7 cellular contexts compared by ENCODE assay signal in the genomic region with DNA sequence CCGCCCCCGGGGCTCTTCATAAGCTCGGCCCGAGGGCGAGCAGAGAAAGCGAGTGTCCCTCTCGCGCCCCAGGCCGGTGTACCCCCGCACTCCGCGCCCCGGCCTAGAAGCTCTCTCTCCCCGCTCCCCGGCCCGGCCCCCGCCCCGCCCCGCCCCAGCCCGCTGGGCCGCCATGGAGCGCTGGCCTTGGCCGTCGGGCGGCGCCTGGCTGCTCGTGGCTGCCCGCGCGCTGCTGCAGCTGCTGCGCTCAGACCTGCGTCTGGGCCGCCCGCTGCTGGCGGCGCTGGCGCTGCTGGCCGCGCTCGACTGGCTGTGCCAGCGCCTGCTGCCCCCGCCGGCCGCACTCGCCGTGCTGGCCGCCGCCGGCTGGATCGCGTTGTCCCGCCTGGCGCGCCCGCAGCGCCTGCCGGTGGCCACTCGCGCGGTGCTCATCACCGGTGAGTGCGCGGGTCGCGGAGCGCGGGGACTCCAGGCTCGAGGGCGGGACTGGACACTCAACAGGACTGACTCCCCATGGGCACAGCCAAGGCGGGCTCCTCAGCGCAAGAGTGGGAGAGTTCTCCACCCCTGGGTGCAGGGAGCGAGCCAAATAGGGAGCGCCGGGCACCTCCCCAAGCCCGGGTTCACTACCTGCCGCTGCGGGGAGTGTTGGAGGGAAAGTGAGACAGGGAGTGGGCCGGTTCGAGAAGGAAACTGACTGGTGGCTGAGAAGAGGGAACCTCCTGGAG. TPM values are rescaled to one million over a fixed set of nuclear protein-coding genes. Genes with fewer than 3 reads are reported as not detected.
DNase-seq lines count a peak whose midpoint lies in the region; ATAC-seq and TF ChIP-seq lines count a peak whose summit lies in the region.

Gene HSD11B2 (plus strand): TSS at position 45 of the 728 bp plus-strand sequence. CDS start 128 bp downstream, at position 173.

- H3K27me3 Mint-ChIP-seq in activated T-cell treated with anti-CD3 and anti-CD28 coated beads, Interleukin-2, amount 50 U/mL, for 24 hours: peaks cover 44% of the 10 kb centered on the region
- peaks cover 21 to 40% of the 10 kb centered on the region in 2 donors for H3K27me3 Mint-ChIP-seq in natural killer cell (ENCODE audit: low read depth in 2 of 2)

- peak within 1 kb of the TSS; percentile 79 for H3K4me3 Mint-ChIP-seq in activated T-cell treated with anti-CD3 and anti-CD28 coated beads, Interleukin-2, amount 50 U/mL, for 24 hours
- H3K4me3 Mint-ChIP-seq in natural killer cell: peak within 1 kb of the TSS; percentile 89

- H3K36me3 ChIP-seq in MG63: no peaks in the 10 kb centered on the region

- H3K9me3 Mint-ChIP-seq in activated T-cell treated with anti-CD3 and anti-CD28 coated beads, Interleukin-2, amount 50 U/mL, for 24 hours: no peaks in the 10 kb centered on the region
- no peaks in the 10 kb centered on the region for H3K9me3 Mint-ChIP-seq in natural killer cell

- peak within 1 kb of the TSS; percentile 45 for H3K27ac Mint-ChIP-seq in activated T-cell treated with anti-CD3 and anti-CD28 coated beads, Interleukin-2, amount 50 U/mL, for 24 hours
- H3K27ac Mint-ChIP-seq in natural killer cell: peak within 1 kb of the TSS in 1 of 2 donors; percentile 38

- H3K4me1 Mint-ChIP-seq in activated T-cell treated with anti-CD3 and anti-CD28 coated beads, Interleukin-2, amount 50 U/mL, for 24 hours (ENCODE audit: low read depth): peaks cover 13% of the 10 kb centered on the region
- H3K4me1 Mint-ChIP-seq in natural killer cell: peaks cover 5% of the 10 kb centered on the region in 2 donors

- no peaks in the 10 kb centered on the region for H3K36me3 Mint-ChIP-seq in activated T-cell treated with anti-CD3 and anti-CD28 coated beads, Interleukin-2, amount 50 U/mL, for 24 hours (ENCODE audit: low read depth)
- no peaks in the 10 kb centered on the region for H3K36me3 Mint-ChIP-seq in natural killer cell

- intact Hi-C loops in natural killer cell (cut with micrococcal nuclease): no loop called here

- ATAC-seq in natural killer cell (peak; percentile 58 to 65 (median 64)), GM21515 (IDR thresholded peaks at IDR 0.05; ENCODE audit: unreplicated experiment) (no peak)

- no peak within 1 kb of the TSS for H3K4me3 ChIP-seq in MG63

- H3K9me3 ChIP-seq in MG63: no peaks in the 10 kb centered on the region

- H3K27me3 ChIP-seq in MG63: no peaks in the 10 kb centered on the region

- TF ChIP-seq CTCF in natural killer cell (IDR thresholded peaks at IDR 0.05): no peak

- DNase-seq in ELR (ENCODE audit: low read depth) (peak; percentile 63), MG63 (peak; percentile 60), fibroblast of peridontal ligament (ENCODE audit: extremely low read depth) (peak; percentile 27), natural killer cell (no peak), germinal center (ENCODE audit: low spot score) (no peak)
- peak; percentile 69 for DNase-seq in activated T-cell treated with anti-CD3 and anti-CD28 coated beads, Interleukin-2, amount 50 U/mL, for 24 hours

RNA-seq across cellular contexts. Expression of gene HSD11B2, which starts in this region (rescaled TPM):
- not detected in 2 replicates for total RNA-seq in MG63 (2014; rRNA removed; shearing (Covaris generic); ENCODE audit: low replicate concordance)
- total RNA-seq in natural killer cell: not detected

Comparison
In these comparisons a context has a peak if more than half of its experiments do, and no peak if none do; other contexts are left out.
1. Peak in DNase-seq in MG63; RNA of the gene not detected or under 1 TPM.
2. Peak in ATAC-seq in natural killer cell; RNA of the gene not detected or under 1 TPM.
3. DNase-seq: peak in ELR (single experiment), activated T-cell treated with anti-CD3 and anti-CD28 coated beads, Interleukin-2, amount 50 U/mL, for 24 hours (single experiment) and fibroblast of peridontal ligament (single experiment); none in natural killer cell (single experiment) and germinal center (single experiment).